ENCODE assay signal across 12 cellular contexts in genomic region chr4:8592366-8593267, GRCh38. TPM values are rescaled to one million over a fixed set of nuclear protein-coding genes. Genes with fewer than 3 reads are reported as not detected.
A peak's percentile ranks its signal among the peaks of the same experiment; 100 is the strongest.
DNase-seq lines count a peak whose midpoint lies in the region; FAIRE-seq and TF ChIP-seq lines count a peak whose summit lies in the region.
"Had no signal": no experiment of that assay in that cellular context is flagged by ENCODE, and none has a peak within 500 bp of the region (broad histone marks: within the 10 kb centered on the region; RNA-seq: fewer than 3 reads in every experiment).

TSS of gene CPZ (plus strand) at chr4:8592765. CDS start at chr4:8592834, 69 bp downstream.

- no peak within 1 kb of the TSS for H4K12ac ChIP-seq in trophoblast cell (ENCODE audit: low read depth, low read length)

- no peak for TF ChIP-seq EP300 in SK-N-SH (IDR thresholded peaks at IDR 0.05; ENCODE audit: borderline replicate concordance in 1 of 2, low read depth in 1 of 2, low read length in 1 of 2)

- peak within 1 kb of the TSS; percentile 60 for H3K4me3 Mint-ChIP-seq in Caco-2 (ENCODE audit: unreplicated experiment)
- H3K4me3 Mint-ChIP-seq: activated CD4-positive, alpha-beta memory T cell treated with anti-CD3 and anti-CD28 coated beads, Interleukin-2, amount 10 ng/mL, durations not matched to agents 7 days and 5 days had no signal

- H2BK5ac ChIP-seq in trophoblast cell (ENCODE audit: low read depth, low read length, poor library complexity), result peak within 1 kb of the TSS; percentile 39

- peak within 1 kb of the TSS; percentile 34 for H3K4me3 ChIP-seq in Caco-2 (ENCODE audit: low read depth, low read length)
- H3K4me3 ChIP-seq in trophoblast cell (ENCODE audit: low read depth, low read length), result peak within 1 kb of the TSS; percentile 79
- no peak within 1 kb of the TSS for H3K4me3 ChIP-seq in SK-N-SH (ENCODE audit: low read depth in 2 of 2, low read length in 1 of 2)

- intact Hi-C loops in Caco-2 (cut with micrococcal nuclease; ENCODE audit: unreplicated experiment), result loop anchor here (5.0 kb wide), 1 partner anchor 35 kb away; no protein-coding TSS in a partner anchor

- POLR2A ChIA-PET in Caco-2 (lab: Charles Lee) (no interaction called here), SK-N-SH (lab: Yijun Ruan, JAX) (no interaction called here)

- H2AFZ ChIP-seq in trophoblast cell (ENCODE audit: insufficient read depth, low read length, poor library complexity) (no peak within 1 kb of the TSS), SK-N-SH (ENCODE audit: low read depth) (no peak within 1 kb of the TSS)

- no peak within 1 kb of the TSS for H3K27ac ChIP-seq in trophoblast cell (ENCODE audit: low read depth, low read length)
- no peak within 1 kb of the TSS for H3K27ac ChIP-seq in SK-N-SH (ENCODE audit: low read depth in 2 of 2, low read length in 1 of 2)

- peak within 1 kb of the TSS; percentile 9 for H3K4ac ChIP-seq in trophoblast cell (ENCODE audit: low read depth, low read length)

- peak in 1 of 2 experiments; percentile 48 for DNase-seq in Caco-2
- peak; percentile 50 for DNase-seq in RPMI7951 (ENCODE audit: low read depth)
- DNase-seq in glomerular visceral epithelial cell (ENCODE audit: extremely low spot score), result peak; percentile 11
- DNase-seq in trophoblast cell, result peak in 1 of 2 donors; percentile 30
- DNase-seq in NCI-H82 (lab: John Stamatoyannopoulos, UW), result no peak
- DNase-seq in DMS153 treated with DMSO at 0.1 percent for 48 hours (lab: John Stamatoyannopoulos, UW; ENCODE audit: unreplicated experiment), result no peak
- DNase-seq in frontal cortex (ENCODE audit: low spot score in 2 of 2), result no peak
- no peak for DNase-seq in SK-N-SH
- DNase-seq: activated CD4-positive, alpha-beta memory T cell treated with anti-CD3 and anti-CD28 coated beads, Interleukin-2, amount 10 ng/mL, durations not matched to agents 7 days and 5 days; islet precursor cell; RPMI8226; stimulated activated CD4-positive, alpha-beta T cell treated with anti-CD3 and anti-CD28 coated beads, Interleukin-12 subunit alpha, Interleukin-12 subunit beta, amount 100 ng/mL, for 4 hours had no signal

- peaks cover 2% of the 10 kb centered on the region for H3K27me3 Mint-ChIP-seq in Caco-2 (ENCODE audit: insufficient read depth, unreplicated experiment)

- TF ChIP-seq CTCF in Caco-2 (IDR thresholded peaks at IDR 0.05; ENCODE audit: insufficient read depth in 1 of 2, low read depth in 1 of 2, low read length in 1 of 2, severe bottlenecking in 1 of 2, unreplicated experiment in 1 of 2) (no peak), SK-N-SH (IDR thresholded peaks at IDR 0.05) (no peak)

- peaks cover 17% of the 10 kb centered on the region for H3K4me1 ChIP-seq in Caco-2
- peaks cover 25 to 42% of the 10 kb centered on the region in 2 experiments for H3K4me1 ChIP-seq in trophoblast cell (ENCODE audit: control insufficient read depth in 1 of 2, insufficient read depth in 2 of 2, low read length in 2 of 2)
- H3K4me1 ChIP-seq in SK-N-SH (ENCODE audit: control insufficient read depth in 1 of 2, insufficient read depth in 2 of 2, low read depth in 1 of 2, low read length in 1 of 2), result peaks cover 0 to 26% of the 10 kb centered on the region in 2 experiments; a peak in 1 of 4 replicates

- H2AK5ac ChIP-seq in trophoblast cell (ENCODE audit: low read length), result peak within 1 kb of the TSS; percentile 59

- BruUV-seq in Caco-2 (replicated peaks; lab: Mats Ljungman, UMichigan), result no TSS peak

- H3K9me2 ChIP-seq in SK-N-SH, result no peaks in the 10 kb centered on the region

- peak within 1 kb of the TSS; percentile 51 for H2BK12ac ChIP-seq in trophoblast cell (ENCODE audit: low read length)

- H3K14ac ChIP-seq in trophoblast cell (ENCODE audit: low read length), result peak within 1 kb of the TSS; percentile 76

- H3K36me3 ChIP-seq in Caco-2 (ENCODE audit: control insufficient read depth, insufficient read depth, low read length), result no peaks in the 10 kb centered on the region
- peaks cover 15 to 23% of the 10 kb centered on the region in 2 experiments for H3K36me3 ChIP-seq in trophoblast cell (ENCODE audit: control insufficient read depth in 1 of 2, insufficient read depth in 2 of 2, low read length in 2 of 2)
- no peaks in the 10 kb centered on the region for H3K36me3 ChIP-seq in SK-N-SH (replicated peaks in 1 of 2; ENCODE audit: control insufficient read depth in 1 of 2, insufficient read depth in 2 of 2, low read length in 1 of 2)

- no peak for TF ChIP-seq RAD21 in SK-N-SH (IDR thresholded peaks at IDR 0.05; ENCODE audit: low read length)

- no peaks in the 10 kb centered on the region for H3K9me3 ChIP-seq in Caco-2
- H3K9me3 ChIP-seq in trophoblast cell (ENCODE audit: insufficient read depth, low read depth, low read length), result no peaks in the 10 kb centered on the region
- H3K9me3 ChIP-seq in SK-N-SH, result no peaks in the 10 kb centered on the region

- peak within 1 kb of the TSS; percentile 28 for H2BK120ac ChIP-seq in trophoblast cell (ENCODE audit: insufficient read depth, low read length, poor library complexity)

- no peak within 1 kb of the TSS for H3K27ac Mint-ChIP-seq in Caco-2 (ENCODE audit: unreplicated experiment)
- H3K27ac Mint-ChIP-seq: activated CD4-positive, alpha-beta memory T cell treated with anti-CD3 and anti-CD28 coated beads, Interleukin-2, amount 10 ng/mL, durations not matched to agents 7 days and 5 days had no signal

- WGBS in trophoblast cell (ENCODE audit: extremely low coverage, insufficient coverage, insufficient read length), result no CpG with 5 or more reads among the region's 58 CpGs
- 68% methylated on average over 40 of the region's 58 CpGs for WGBS in SK-N-SH (ENCODE audit: low lambda C conversion rate)

- CTCF ChIA-PET in Caco-2 (lab: Charles Lee) (interaction anchor here (0.6 to 1.1 kb wide), 3 partner anchors 12 to 124 kb away, joined by 3 read pairs; no protein-coding TSS in a partner anchor), SK-N-SH (lab: Yijun Ruan, JAX) (interaction anchor here (0.8 to 7.4 kb wide), 5 partner anchors 10 to 123 kb away, joined by 3 to 54 read pairs (median 3); no protein-coding TSS in a partner anchor)

- peaks cover 6% of the 10 kb centered on the region for H3K4me1 Mint-ChIP-seq in Caco-2 (ENCODE audit: low read depth, unreplicated experiment)
- H3K4me1 Mint-ChIP-seq: activated CD4-positive, alpha-beta memory T cell treated with anti-CD3 and anti-CD28 coated beads, Interleukin-2, amount 10 ng/mL, durations not matched to agents 7 days and 5 days had no signal

- H4K20me1 ChIP-seq in SK-N-SH (ENCODE audit: insufficient read depth), result no peaks in the 10 kb centered on the region

- no peaks in the 10 kb centered on the region for H3K9me3 Mint-ChIP-seq in Caco-2 (ENCODE audit: unreplicated experiment)
- H3K9me3 Mint-ChIP-seq: activated CD4-positive, alpha-beta memory T cell treated with anti-CD3 and anti-CD28 coated beads, Interleukin-2, amount 10 ng/mL, durations not matched to agents 7 days and 5 days had no signal

- FAIRE-seq in frontal cortex (lab: Jason Lieb, UNC), result no peak

- H3K18ac ChIP-seq in trophoblast cell (ENCODE audit: low read length), result peak within 1 kb of the TSS; percentile 40

- H3K79me2 ChIP-seq in trophoblast cell (ENCODE audit: control insufficient read depth, insufficient read depth, low read length, poor library complexity) (peaks cover 9% of the 10 kb centered on the region), SK-N-SH (ENCODE audit: insufficient read depth) (no peaks in the 10 kb centered on the region)

- H3K9ac ChIP-seq in trophoblast cell (ENCODE audit: low read length), result peak within 1 kb of the TSS; percentile 41
- no peak within 1 kb of the TSS for H3K9ac ChIP-seq in SK-N-SH

- H3K79me1 ChIP-seq in trophoblast cell (ENCODE audit: low read length), result peaks cover 27% of the 10 kb centered on the region

- no peak within 1 kb of the TSS for H3K23ac ChIP-seq in trophoblast cell (ENCODE audit: low read length)

- H3K4me2 ChIP-seq in trophoblast cell (ENCODE audit: low read length) (peak within 1 kb of the TSS; percentile 81), SK-N-SH (no peak within 1 kb of the TSS)

- no peaks in the 10 kb centered on the region for H3F3A ChIP-seq in SK-N-SH (replicated peaks; ENCODE audit: insufficient read depth)

- H3K27me3 ChIP-seq in Caco-2 (replicated peaks; ENCODE audit: control insufficient read depth, insufficient read depth, low read length) (no peaks in the 10 kb centered on the region; the same call in 1 of the 2 replicates), trophoblast cell (ENCODE audit: insufficient read depth, low read length) (no peaks in the 10 kb centered on the region), SK-N-SH (ENCODE audit: insufficient read depth) (no peaks in the 10 kb centered on the region)

- H4K91ac ChIP-seq in trophoblast cell (ENCODE audit: low read depth, low read length), result peak within 1 kb of the TSS; percentile 65

- H4K8ac ChIP-seq in trophoblast cell (ENCODE audit: low read depth, low read length), result peak within 1 kb of the TSS; percentile 15

- no peaks in the 10 kb centered on the region for H3K36me3 Mint-ChIP-seq in Caco-2 (ENCODE audit: insufficient read depth, unreplicated experiment)

TF ChIP-seq in SK-N-SH, 30 proteins besides CTCF, POLR2A, EP300 and RAD21 (continues in another document):
- TF ChIP-seq FOXJ3 (CRISPR knock-in tag; IDR thresholded peaks at IDR 0.05) (no peak), PBX3 (IDR thresholded peaks at IDR 0.05) (no peak), YY1 (IDR thresholded peaks at IDR 0.05; ENCODE audit: low read depth) (no peak), SMC3 (IDR thresholded peaks at IDR 0.05; ENCODE audit: low read depth, low read length) (no peak)

RNA-seq across cellular contexts. Expression of gene CPZ, which starts in this region (rescaled TPM):
- total RNA-seq in Caco-2 (2022) (5.2 and 7.7 TPM in 2 replicates), frontal cortex (2.9 TPM)
- total RNA-seq in RPMI7951 (2014; rRNA removed; shearing (Covaris generic)), result 4.0 and 7.1 TPM in 2 replicates
- 41.6 and 41.8 TPM in 2 replicates for polyA plus RNA-seq in trophoblast cell (2013)
- not detected in 2 replicates for polyA plus RNA-seq in SK-N-SH (2012; rRNA removed)
- not detected in 2 replicates for polyA plus RNA-seq in SK-N-SH (2012; cell fraction: cytosol; rRNA removed)
- polyA plus RNA-seq in SK-N-SH (2012; cell fraction: nucleus; rRNA removed), result not detected in 2 replicates

Comparison
In these comparisons a context has a peak if more than half of its experiments do, and no peak if none do; other contexts are left out.
1. DNase-seq: peak in RPMI7951 (single experiment) and glomerular visceral epithelial cell (single experiment); none in NCI-H82 (single experiment), DMS153 treated with DMSO at 0.1 percent for 48 hours (single experiment), frontal cortex (0 of 2) and SK-N-SH (single experiment).
2. H3K4me3 ChIP-seq: peak in Caco-2 (single experiment) and trophoblast cell (single experiment); none in SK-N-SH (0 of 2).